8 cellular contexts compared by ENCODE assay signal in genomic region chr19:42185281-42185680, GRCh38. TPM values are rescaled to one million over a fixed set of nuclear protein-coding genes. Genes with fewer than 3 reads are reported as not detected.
DNase-seq lines count a peak whose midpoint lies in the region; ATAC-seq and TF ChIP-seq lines count a peak whose summit lies in the region.

No MANE protein-coding gene starts in this region.

- POLR2A ChIA-PET in IMR-90 (lab: Charles Lee; ENCODE audit: unreplicated experiment): no interaction called here
- POLR2A ChIA-PET in activated CD4-positive, alpha-beta memory T cell treated with anti-CD3 and anti-CD28 coated beads, Interleukin-2, amount 10 ng/mL, durations not matched to agents 7 days and 5 days (lab: Charles Lee): interaction anchor here (0.7 to 6.7 kb wide), 8 partner anchors 10 to 93 kb away, joined by 3 to 82 read pairs (median 4); partner anchors contain the start of gene ZNF526

- H3K4me3 Mint-ChIP-seq in activated CD4-positive, alpha-beta memory T cell treated with anti-CD3 and anti-CD28 coated beads, Interleukin-2, amount 10 ng/mL, durations not matched to agents 7 days and 5 days: peak overlapping the region; percentile 41

- no peak overlapping the region for H3K23ac ChIP-seq in IMR-90 (ENCODE audit: low read depth, low read length)

- peak overlapping the region in 1 of 2 experiments; percentile 50; a peak in 1 of 4 replicates for H4K8ac ChIP-seq in IMR-90 (ENCODE audit: low read depth in 2 of 2, low read length in 2 of 2)

- no peak overlapping the region for H3K4ac ChIP-seq in IMR-90 (ENCODE audit: low read depth, low read length)

- peaks cover 16% of the 10 kb centered on the region for H3K27me3 ChIP-seq in IMR-90 (ENCODE audit: control insufficient read depth, insufficient read depth, low read length)
- no peaks in the 10 kb centered on the region for H3K27me3 ChIP-seq in right lobe of liver

- no peak overlapping the region for H3K9ac ChIP-seq in IMR-90 (ENCODE audit: low read depth, low read length)

- H3K9me3 ChIP-seq in IMR-90 (ENCODE audit: control insufficient read depth, insufficient read depth, low read length): no peaks in the 10 kb centered on the region
- H3K9me3 ChIP-seq in right lobe of liver: no peaks in the 10 kb centered on the region

- peak overlapping the region; percentile 74 for H3K14ac ChIP-seq in IMR-90 (replicated peaks; ENCODE audit: low read depth, low read length)

- H3K18ac ChIP-seq in IMR-90 (ENCODE audit: low read depth, low read length): no peak overlapping the region

- no peaks in the 10 kb centered on the region for H3K79me1 ChIP-seq in IMR-90 (ENCODE audit: low read depth in 1 of 2, low read length in 2 of 2)

- no peak overlapping the region for H2AK9ac ChIP-seq in IMR-90 (replicated peaks; ENCODE audit: low read depth, low read length, poor library complexity)

- no peak overlapping the region for H2BK5ac ChIP-seq in IMR-90 (ENCODE audit: low read depth, low read length, poor library complexity, severe bottlenecking)

- no peak overlapping the region for H4K5ac ChIP-seq in IMR-90 (ENCODE audit: low read depth, low read length)

- H3K4me1 ChIP-seq in IMR-90 (ENCODE audit: control insufficient read depth, insufficient read depth, low read length) (peaks cover 4% of the 10 kb centered on the region), right lobe of liver (no peaks in the 10 kb centered on the region)

- H3K4me1 Mint-ChIP-seq in activated CD4-positive, alpha-beta memory T cell treated with anti-CD3 and anti-CD28 coated beads, Interleukin-2, amount 10 ng/mL, durations not matched to agents 7 days and 5 days: peaks cover 62% of the 10 kb centered on the region

- H4K91ac ChIP-seq in IMR-90 (ENCODE audit: insufficient read depth, low read depth, low read length): no peak overlapping the region

- BruUV-seq in IMR-90 (replicated peaks; lab: Mats Ljungman, UMichigan): no TSS peak

- CTCF ChIA-PET in IMR-90 (lab: Yijun Ruan, JAX): interaction anchor here (0.6 to 3.0 kb wide), 3 partner anchors 20 to 1553 kb away, joined by 3 to 9 read pairs (median 4); no protein-coding TSS in a partner anchor
- CTCF ChIA-PET in activated CD4-positive, alpha-beta memory T cell treated with anti-CD3 and anti-CD28 coated beads, Interleukin-2, amount 10 ng/mL, durations not matched to agents 7 days and 5 days (lab: Charles Lee): interaction anchor here (0.8 to 4.1 kb wide), 14 partner anchors 9 to 248 kb away, joined by 3 to 23 read pairs (median 6); partner anchors contain the start of genes DEDD2, POU2F2 and ZNF526

- no peak overlapping the region for H3K27ac ChIP-seq in IMR-90 (ENCODE audit: insufficient read depth, low read length)
- H3K27ac ChIP-seq in right lobe of liver: no peak overlapping the region

- in situ Hi-C loops in IMR-90 (cut with MboI; ENCODE audit: low sequenced_read_pairs): loop anchor here (5.0 kb wide), 1 partner anchor 78 kb away; no protein-coding TSS in a partner anchor

- H2BK15ac ChIP-seq in IMR-90 (ENCODE audit: low read depth, low read length): no peak overlapping the region

- H4K20me1 ChIP-seq in IMR-90 (ENCODE audit: insufficient read depth, low read length): no peaks in the 10 kb centered on the region

- no peak for TF ChIP-seq CTCF in IMR-90 (conservative IDR thresholded peaks at IDR 0.05; ENCODE audit: low read depth, low read length)
- no peak for TF ChIP-seq CTCF in right lobe of liver (IDR thresholded peaks at IDR 0.05)

- no peak for TF ChIP-seq RAD21 in IMR-90 (IDR thresholded peaks at IDR 0.05; ENCODE audit: low read length)

- ATAC-seq in IMR-90 (ENCODE audit: low read depth) (no peak), right lobe of liver (peak; percentile 50 to 66 (median 59)), GM21723 (IDR thresholded peaks at IDR 0.05; ENCODE audit: unreplicated experiment) (no peak), HG02870 (IDR thresholded peaks at IDR 0.05; ENCODE audit: unreplicated experiment) (no peak)

- no peak overlapping the region for H2BK120ac ChIP-seq in IMR-90 (ENCODE audit: low read depth, low read length)

- DNase-seq in CD1c-positive myeloid dendritic cell (ENCODE audit: extremely low spot score) (peak; percentile 67), IMR-90 (peak; percentile 28), right lobe of liver (no peak), SHP77 (lab: John Stamatoyannopoulos, UW) (no peak), HPDE6-E6E7 (ENCODE audit: extremely low spot score) (no peak)
- peak; percentile 71 for DNase-seq in activated CD4-positive, alpha-beta memory T cell treated with anti-CD3 and anti-CD28 coated beads, Interleukin-2, amount 10 ng/mL, durations not matched to agents 7 days and 5 days

- H3K27me3 Mint-ChIP-seq in activated CD4-positive, alpha-beta memory T cell treated with anti-CD3 and anti-CD28 coated beads, Interleukin-2, amount 10 ng/mL, durations not matched to agents 7 days and 5 days: no peaks in the 10 kb centered on the region

- peak overlapping the region; percentile 40; the same call in 1 of the 2 replicates for H2BK20ac ChIP-seq in IMR-90 (ENCODE audit: low read depth, low read length)

- peak overlapping the region; percentile 89 for H3K27ac Mint-ChIP-seq in activated CD4-positive, alpha-beta memory T cell treated with anti-CD3 and anti-CD28 coated beads, Interleukin-2, amount 10 ng/mL, durations not matched to agents 7 days and 5 days

- no peak overlapping the region for H3K56ac ChIP-seq in IMR-90 (ENCODE audit: extremely low read depth, insufficient read depth, low read length)

- TF ChIP-seq POLR2A in IMR-90 (IDR thresholded peaks at IDR 0.05; ENCODE audit: low read depth, low read length) (no peak), right lobe of liver (IDR thresholded peaks at IDR 0.05) (no peak)

- intact Hi-C loops in IMR-90 (cut with micrococcal nuclease) (no loop called here), right lobe of liver (cut with DNase I) (no loop called here)

- peak overlapping the region; percentile 76 for H2AFZ ChIP-seq in IMR-90 (replicated peaks; ENCODE audit: low read length, poor library complexity)

- H3K9me1 ChIP-seq in IMR-90 (ENCODE audit: insufficient read depth, low read length): no peaks in the 10 kb centered on the region; the same call in 1 of the 2 replicates

- H2AK5ac ChIP-seq in IMR-90 (ENCODE audit: low read depth, low read length): no peak overlapping the region; the same call in 1 of the 2 replicates

- no peaks in the 10 kb centered on the region for H3K9me3 Mint-ChIP-seq in activated CD4-positive, alpha-beta memory T cell treated with anti-CD3 and anti-CD28 coated beads, Interleukin-2, amount 10 ng/mL, durations not matched to agents 7 days and 5 days

- H3K4me2 ChIP-seq in IMR-90 (ENCODE audit: low read depth, low read length): no peak overlapping the region

- H3K4me3 ChIP-seq in IMR-90 (ENCODE audit: insufficient read depth, low read depth, low read length) (no peak overlapping the region), right lobe of liver (no peak overlapping the region)

- dilution Hi-C loops in IMR-90 (cut with HindIII; ENCODE audit: low sequenced_read_pairs, unreplicated experiment): no loop called here

- H3K36me3 ChIP-seq in IMR-90 (ENCODE audit: control insufficient read depth, insufficient read depth, low read length): no peaks in the 10 kb centered on the region
- H3K36me3 ChIP-seq in right lobe of liver: no peaks in the 10 kb centered on the region

- H3K36me3 Mint-ChIP-seq in activated CD4-positive, alpha-beta memory T cell treated with anti-CD3 and anti-CD28 coated beads, Interleukin-2, amount 10 ng/mL, durations not matched to agents 7 days and 5 days (ENCODE audit: low read depth): peaks cover 3% of the 10 kb centered on the region

TF ChIP-seq in IMR-90, 13 proteins besides CTCF, POLR2A, EP300 and RAD21:
- no peak for TF ChIP-seq CHD1 (IDR thresholded peaks at IDR 0.05; ENCODE audit: low read depth, low read length)
- peak; percentile 78 for TF ChIP-seq MAFK (IDR thresholded peaks at IDR 0.05; ENCODE audit: low read depth, low read length)

RNA-seq across cellular contexts. Expression of gene DEDD2, which starts 32.2 kb away (rescaled TPM):
- total RNA-seq in IMR-90 (2012; rRNA removed) (8.1 and 8.2 TPM in 2 replicates), right lobe of liver (10 to 100 TPM in 5 of 6 experiments, 1 to 10 TPM in 1; 8.1 to 18.0 (median 15.0) TPM)
- polyA plus RNA-seq in IMR-90 (2012; rRNA removed): 21.0 and 26.1 TPM in 2 replicates
- polyA plus RNA-seq in IMR-90 (2012; cell fraction: cytosol; rRNA removed): 28.9 and 45.6 TPM in 2 replicates
- 21.5 and 40.6 TPM in 2 replicates for polyA plus RNA-seq in IMR-90 (2012; cell fraction: nucleus; rRNA removed; ENCODE audit: low replicate concordance)
- 10 to 100 TPM; 54.1 to 59.8 TPM for total RNA-seq in activated CD4-positive, alpha-beta memory T cell treated with anti-CD3 and anti-CD28 coated beads, Interleukin-2, amount 10 ng/mL, durations not matched to agents 7 days and 5 days

RNA-seq across cellular contexts. Expression of gene ZNF526, which starts 34.8 kb away (rescaled TPM):
- 13.6 and 14.2 TPM in 2 replicates for total RNA-seq in IMR-90 (2012; rRNA removed)
- polyA plus RNA-seq in IMR-90 (2012; rRNA removed): 6.8 and 7.3 TPM in 2 replicates
- 3.2 and 6.0 TPM in 2 replicates for polyA plus RNA-seq in IMR-90 (2012; cell fraction: cytosol; rRNA removed)
- polyA plus RNA-seq in IMR-90 (2012; cell fraction: nucleus; rRNA removed; ENCODE audit: low replicate concordance): 5.4 and 9.9 TPM in 2 replicates
- total RNA-seq in activated CD4-positive, alpha-beta memory T cell treated with anti-CD3 and anti-CD28 coated beads, Interleukin-2, amount 10 ng/mL, durations not matched to agents 7 days and 5 days: 10 to 100 TPM; 21.5 to 21.7 TPM
- 1 to 10 TPM; 1.9 to 3.9 (median 3.4) TPM for total RNA-seq in right lobe of liver

RNA-seq across cellular contexts. Expression of gene POU2F2, which starts 53.0 kb away (rescaled TPM):
- total RNA-seq in IMR-90 (2012; rRNA removed) (0.54 and 0.56 TPM in 2 replicates), right lobe of liver (1 to 10 TPM in 3 of 6 experiments, under 1 TPM in 3; 0.18 to 3.0 (median 1.00) TPM)
- polyA plus RNA-seq in IMR-90 (2012; rRNA removed): 5.0 and 6.6 TPM in 2 replicates
- 1.8 and 5.3 TPM in 2 replicates for polyA plus RNA-seq in IMR-90 (2012; cell fraction: cytosol; rRNA removed)
- 11.7 and 16.9 TPM in 2 replicates for polyA plus RNA-seq in IMR-90 (2012; cell fraction: nucleus; rRNA removed; ENCODE audit: low replicate concordance)
- 10 to 100 TPM; 31.3 to 35.8 TPM for total RNA-seq in activated CD4-positive, alpha-beta memory T cell treated with anti-CD3 and anti-CD28 coated beads, Interleukin-2, amount 10 ng/mL, durations not matched to agents 7 days and 5 days

RNA-seq across cellular contexts. Expression of gene GSK3A, which starts 57.1 kb away (rescaled TPM):
- total RNA-seq in IMR-90 (2012; rRNA removed) (6.9 and 8.1 TPM in 2 replicates), right lobe of liver (10 to 100 TPM; 12.3 to 14.8 (median 13.5) TPM)
- polyA plus RNA-seq in IMR-90 (2012; rRNA removed): 41.4 and 43.3 TPM in 2 replicates
- polyA plus RNA-seq in IMR-90 (2012; cell fraction: cytosol; rRNA removed): 24.3 and 37.8 TPM in 2 replicates
- 37.0 and 39.0 TPM in 2 replicates for polyA plus RNA-seq in IMR-90 (2012; cell fraction: nucleus; rRNA removed; ENCODE audit: low replicate concordance)
- total RNA-seq in activated CD4-positive, alpha-beta memory T cell treated with anti-CD3 and anti-CD28 coated beads, Interleukin-2, amount 10 ng/mL, durations not matched to agents 7 days and 5 days: 10 to 100 TPM; 48.9 to 50.7 TPM

Comparison
In these comparisons a context has a peak if more than half of its experiments do, and no peak if none do; other contexts are left out.
1. DNase-seq: peak in CD1c-positive myeloid dendritic cell (single experiment), IMR-90 (single experiment) and activated CD4-positive, alpha-beta memory T cell treated with anti-CD3 and anti-CD28 coated beads, Interleukin-2, amount 10 ng/mL, durations not matched to agents 7 days and 5 days (single experiment); none in right lobe of liver (0 of 3), SHP77 (0 of 2) and HPDE6-E6E7 (single experiment).
2. ATAC-seq: peak in right lobe of liver (4 of 4); none in IMR-90 (single experiment), GM21723 (single experiment) and HG02870 (single experiment).
3. RNA of gene POU2F2, which starts 53.0 kb away (total RNA-seq): 31.3 to 35.8 TPM in activated CD4-positive, alpha-beta memory T cell treated with anti-CD3 and anti-CD28 coated beads, Interleukin-2, amount 10 ng/mL, durations not matched to agents 7 days and 5 days; 0.18 to 3.0 TPM in right lobe of liver and 0.54 to 0.56 TPM in IMR-90; every median in the first group is over 4 times any median in the second.